In the genomic region with DNA sequence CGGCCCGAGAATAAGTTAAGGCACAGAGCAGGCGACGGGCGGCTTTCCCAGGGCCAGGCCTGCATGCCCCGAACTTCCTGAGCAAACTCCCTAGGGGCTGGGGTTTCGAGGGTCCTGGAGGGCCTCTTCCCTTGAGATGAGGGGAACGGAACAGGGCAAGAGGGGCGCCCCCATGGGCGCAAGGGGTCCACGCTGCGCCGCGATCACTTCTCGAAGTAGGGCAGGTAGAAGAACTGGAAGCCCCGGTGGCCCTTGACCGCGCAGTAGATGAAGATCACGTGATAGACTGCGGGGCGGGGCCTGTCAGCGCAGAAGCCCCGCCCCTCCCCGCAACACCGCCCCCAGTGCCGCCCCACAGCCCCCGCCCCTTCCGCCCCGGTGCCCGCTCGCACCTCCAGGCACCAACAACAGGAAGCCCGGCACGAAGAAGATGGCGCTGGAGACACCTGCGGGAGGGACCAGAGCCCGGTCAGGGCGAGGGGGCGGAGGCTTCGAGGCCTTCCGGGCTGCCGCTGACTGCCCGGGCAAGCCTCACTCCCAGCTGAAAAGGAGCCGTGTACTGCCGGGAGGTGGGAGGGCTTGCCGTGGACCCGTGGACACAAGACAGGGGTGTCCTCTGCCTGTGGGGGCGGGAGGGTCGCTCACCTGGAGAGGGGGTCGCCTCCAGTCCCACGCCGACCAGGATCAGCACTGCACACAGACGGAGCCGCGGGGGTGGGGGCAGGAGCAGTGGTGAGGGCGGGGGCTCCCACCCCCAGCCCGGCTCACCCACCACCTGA, we compare ENCODE assay signal across 8 cellular contexts. TPM values are rescaled to one million over a fixed set of nuclear protein-coding genes. Genes with fewer than 3 reads are reported as not detected.
DNase-seq lines count a peak whose midpoint lies in the region; ATAC-seq lines count a peak whose summit lies in the region.

No MANE protein-coding gene starts in this region.

- H3K4me3 Mint-ChIP-seq in effector memory CD8-positive, alpha-beta T cell, result peak overlapping the region; percentile 86 to 88

- no peaks in the 10 kb centered on the region for H3K9me3 Mint-ChIP-seq in effector memory CD8-positive, alpha-beta T cell

- peak overlapping the region in 1 of 2 experiments; percentile 80 for H2BK12ac ChIP-seq in mesenchymal stem cell (ENCODE audit: low read length in 2 of 2)

- H3K36me3 Mint-ChIP-seq in effector memory CD8-positive, alpha-beta T cell (ENCODE audit: insufficient read depth), result peaks cover 18% of the 10 kb centered on the region

- WGBS in mesenchymal stem cell, result 26% methylated on average over 49 of the region's 56 CpGs

- peaks cover 32% of the 10 kb centered on the region for H3K4me1 ChIP-seq in mesenchymal stem cell (ENCODE audit: control insufficient read depth, insufficient read depth, low read depth, low read length)

- H3K18ac ChIP-seq in mesenchymal stem cell (ENCODE audit: low read depth in 1 of 2, low read length in 2 of 2), result peak overlapping the region; percentile 40 to 94

- H3K27ac Mint-ChIP-seq in effector memory CD8-positive, alpha-beta T cell, result peak overlapping the region; percentile 92 to 94

- DNase-seq in NCI-H1694 (lab: John Stamatoyannopoulos, UW) (peak; percentile 3), NCI-H1694 treated with DMSO at 0.1 percent for 48 hours (lab: John Stamatoyannopoulos, UW) (no peak), NCI-H748 treated with DMSO at 0.1 percent for 48 hours (lab: John Stamatoyannopoulos, UW) (peak; percentile 80), mesenchymal stem cell (peak; percentile 66)
- peak; percentile 86 to 88 for DNase-seq in activated CD8-positive, alpha-beta memory T cell treated with anti-CD3 and anti-CD28 coated beads for 1 hour (ENCODE audit: extremely low read depth in 1 of 2, low read depth in 1 of 2)
- DNase-seq in effector memory CD8-positive, alpha-beta T cell, result peak; percentile 86 to 89 (median 89)
- peak; percentile 83 for DNase-seq in stimulated activated CD8-positive, alpha-beta memory T cell treated with anti-CD3 and anti-CD28 coated beads, Interleukin-12 subunit alpha, Interleukin-12 subunit beta, amount 100 ng/mL, for 1 hour (ENCODE audit: low read depth)

- H3K14ac ChIP-seq in mesenchymal stem cell (ENCODE audit: low read length in 2 of 2), result peak overlapping the region in 1 of 2 experiments; percentile 61

- no peaks in the 10 kb centered on the region for H3K27me3 Mint-ChIP-seq in effector memory CD8-positive, alpha-beta T cell

- peak overlapping the region; percentile 84 for H2BK15ac ChIP-seq in mesenchymal stem cell (ENCODE audit: low read depth, poor library complexity, severe bottlenecking)

- no peak overlapping the region for H2BK120ac ChIP-seq in mesenchymal stem cell (ENCODE audit: low read depth, low read length)

- peak overlapping the region; percentile 51 for H2AFZ ChIP-seq in mesenchymal stem cell (ENCODE audit: low read depth, low read length)

- H3K9me3 ChIP-seq in mesenchymal stem cell (ENCODE audit: control insufficient read depth, low read length), result no peaks in the 10 kb centered on the region

- no peak overlapping the region for H3K23ac ChIP-seq in mesenchymal stem cell (ENCODE audit: low read length in 2 of 2)

- peak overlapping the region; percentile 99 for H4K8ac ChIP-seq in mesenchymal stem cell (ENCODE audit: low read length)

- H3K9ac ChIP-seq in mesenchymal stem cell (ENCODE audit: low read length), result peak overlapping the region; percentile 26

- H3K79me1 ChIP-seq in mesenchymal stem cell (replicated peaks; ENCODE audit: low read length, poor library complexity, severe bottlenecking), result peaks cover 17% of the 10 kb centered on the region

- ATAC-seq in HG03342 (IDR thresholded peaks at IDR 0.05; ENCODE audit: unreplicated experiment), result peak; percentile 47
- ATAC-seq in effector memory CD8-positive, alpha-beta T cell (replicated peaks), result peak; percentile 84

- no peak overlapping the region for H2BK5ac ChIP-seq in mesenchymal stem cell (ENCODE audit: low read depth, low read length, poor library complexity, severe bottlenecking)

- peak overlapping the region; percentile 48 to 77 for H3K4ac ChIP-seq in mesenchymal stem cell (ENCODE audit: low read depth in 1 of 2, low read length in 2 of 2)

- peak overlapping the region; percentile 87 for H2AK5ac ChIP-seq in mesenchymal stem cell (ENCODE audit: low read length, severe bottlenecking)

- H3K4me3 ChIP-seq in mesenchymal stem cell (ENCODE audit: insufficient read depth in 1 of 2, low read depth in 1 of 2, low read length in 2 of 2), result peak overlapping the region; percentile 65

- peak overlapping the region; percentile 64 for H3K4me2 ChIP-seq in mesenchymal stem cell (ENCODE audit: low read length, poor library complexity, severe bottlenecking)

- peak overlapping the region; percentile 26 for H3K27ac ChIP-seq in mesenchymal stem cell (ENCODE audit: low read length, poor library complexity, severe bottlenecking)

- peak overlapping the region; percentile 90 for H4K91ac ChIP-seq in mesenchymal stem cell (ENCODE audit: low read length)

- peaks cover 35 to 37% of the 10 kb centered on the region in 2 donors for H3K4me1 Mint-ChIP-seq in effector memory CD8-positive, alpha-beta T cell (ENCODE audit: low read depth in 2 of 2)

- no peaks in the 10 kb centered on the region for H3K27me3 ChIP-seq in mesenchymal stem cell (ENCODE audit: control insufficient read depth in 1 of 2, insufficient read depth in 1 of 2, low read length in 2 of 2)

- H3K36me3 ChIP-seq in mesenchymal stem cell (ENCODE audit: control insufficient read depth in 1 of 2, insufficient read depth in 2 of 2, low read depth in 1 of 2, low read length in 2 of 2), result peaks cover 13 to 17% of the 10 kb centered on the region in 2 experiments

RNA-seq across cellular contexts. Expression of gene TMEM134, which starts 4.5 kb away (rescaled TPM):
- polyA plus RNA-seq in mesenchymal stem cell (2013, experiment 1 of 2), result 32.7 TPM
- polyA plus RNA-seq in mesenchymal stem cell (2013, experiment 2 of 2), result 29.2 TPM

RNA-seq across cellular contexts. Expression of gene CABP4, which starts 9.4 kb away (rescaled TPM):
- not detected for polyA plus RNA-seq in mesenchymal stem cell (2013, experiment 1 of 2)
- polyA plus RNA-seq in mesenchymal stem cell (2013, experiment 2 of 2), result not detected

RNA-seq across cellular contexts. Expression of gene GPR152, which starts 12.1 kb away (rescaled TPM):
- not detected for polyA plus RNA-seq in mesenchymal stem cell (2013, experiment 1 of 2)
- not detected for polyA plus RNA-seq in mesenchymal stem cell (2013, experiment 2 of 2)

RNA-seq across cellular contexts. Expression of gene AIP, which starts 18.2 kb away (rescaled TPM):
- polyA plus RNA-seq in mesenchymal stem cell (2013, experiment 1 of 2), result 36.9 TPM
- polyA plus RNA-seq in mesenchymal stem cell (2013, experiment 2 of 2), result 37.6 TPM

RNA-seq across cellular contexts. Expression of gene CORO1B, which starts 21.3 kb away (rescaled TPM):
- polyA plus RNA-seq in mesenchymal stem cell (2013, experiment 1 of 2), result 109 TPM
- 101 TPM for polyA plus RNA-seq in mesenchymal stem cell (2013, experiment 2 of 2)
